26 cellular contexts compared by ENCODE assay signal in the genomic region with DNA sequence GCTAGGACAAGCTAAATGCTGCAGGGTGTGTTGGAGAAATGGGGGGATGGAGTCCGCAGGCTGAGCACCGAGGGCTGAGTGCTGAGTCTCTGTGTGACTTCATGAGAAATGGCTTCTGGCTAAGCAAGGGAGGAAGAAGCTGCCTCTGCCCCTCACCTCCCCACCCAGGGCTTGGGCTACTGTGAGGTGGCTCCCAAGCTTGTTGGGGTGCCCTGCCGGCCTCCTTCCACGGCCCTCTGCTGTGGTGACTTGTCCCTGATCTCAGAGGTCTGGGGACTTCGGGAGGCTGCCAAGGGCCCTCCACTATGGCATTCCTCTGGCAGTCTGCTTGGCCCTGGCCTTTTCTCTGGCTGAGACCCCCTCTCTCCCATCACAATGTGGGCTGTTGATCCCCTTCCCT.
"Had no signal": no experiment of that assay in that cellular context is flagged by ENCODE, and none has a peak within 500 bp of the region (broad histone marks: within the 10 kb centered on the region; RNA-seq: fewer than 3 reads in every experiment).

No MANE protein-coding gene starts in this region.

- H3K4me3 Mint-ChIP-seq: activated B cell treated with CpG ODN at 0.5 μM for 24 hours; activated CD8-positive, alpha-beta T cell treated with anti-CD3 and anti-CD28 coated beads for 36 hours; activated naive CD8-positive, alpha-beta T cell; activated T-cell treated with anti-CD3 and anti-CD28 coated beads, Interleukin-2, amount 50 U/mL, for 4 hours; activated T-helper 17 cell treated with anti-CD3 and anti-CD28 coated beads, Interleukin-2, amount 50 U/mL, for 72 hours; T-helper 17 cell; T-helper 2 cell treated with Interferon-gamma antibody and Interleukin-4, amounts not matched to agents 5 μg/mL and 100 μg/mL, for 36 hours had no signal

- H3K9me3 ChIP-seq: body of pancreas had no signal

- H3K27ac Mint-ChIP-seq: activated B cell treated with CpG ODN at 0.5 μM for 24 hours; activated CD8-positive, alpha-beta T cell treated with anti-CD3 and anti-CD28 coated beads for 36 hours; activated naive CD8-positive, alpha-beta T cell; activated T-helper 17 cell treated with anti-CD3 and anti-CD28 coated beads, Interleukin-2, amount 50 U/mL, for 72 hours; T-helper 17 cell; T-helper 2 cell treated with Interferon-gamma antibody and Interleukin-4, amounts not matched to agents 5 μg/mL and 100 μg/mL, for 36 hours had no signal

- H3K27me3 ChIP-seq: body of pancreas had no signal

- ATAC-seq: activated CD4-positive, CD25-positive, alpha-beta regulatory T cell treated with anti-CD3 and anti-CD28 coated beads, Interleukin-2, amount 50 U/mL, for 24 hours; activated CD8-positive, alpha-beta T cell treated with anti-CD3 and anti-CD28 coated beads for 36 hours; activated T-cell treated with anti-CD3 and anti-CD28 coated beads, Interleukin-2, amount 50 U/mL, for 4 hours; activated T-helper 17 cell treated with anti-CD3 and anti-CD28 coated beads, Interleukin-2, amount 50 U/mL, for 72 hours; body of pancreas; esophagus mucosa; T-helper 17 cell had no signal

- H3K9me3 Mint-ChIP-seq: activated B cell treated with CpG ODN at 0.5 μM for 24 hours; activated CD8-positive, alpha-beta T cell treated with anti-CD3 and anti-CD28 coated beads for 36 hours; activated T-cell treated with anti-CD3 and anti-CD28 coated beads, Interleukin-2, amount 50 U/mL, for 4 hours; activated T-helper 17 cell treated with anti-CD3 and anti-CD28 coated beads, Interleukin-2, amount 50 U/mL, for 72 hours; T-helper 2 cell treated with Interferon-gamma antibody and Interleukin-4, amounts not matched to agents 5 μg/mL and 100 μg/mL, for 36 hours had no signal

- H3K36me3 Mint-ChIP-seq: activated naive CD8-positive, alpha-beta T cell had no signal

- H3K4me1 Mint-ChIP-seq: activated B cell treated with CpG ODN at 0.5 μM for 24 hours; activated T-helper 17 cell treated with anti-CD3 and anti-CD28 coated beads, Interleukin-2, amount 50 U/mL, for 72 hours had no signal

- H3K27ac ChIP-seq: body of pancreas, WERI-Rb-1 had no signal

- H3K27me3 Mint-ChIP-seq: activated CD8-positive, alpha-beta T cell treated with anti-CD3 and anti-CD28 coated beads for 36 hours had no signal

- H3K36me3 ChIP-seq: WERI-Rb-1 had no signal

- H3K4me3 ChIP-seq: body of pancreas had no signal

- DNase-seq: activated B cell treated with CpG ODN at 0.5 μM for 24 hours; activated CD4-positive, alpha-beta T cell treated with anti-CD3 and anti-CD28 coated beads for 48 hours; activated CD4-positive, alpha-beta T cell treated with anti-CD3 and anti-CD28 coated beads, Interleukin-2, amount 50 U/mL, for 1 hour; activated CD4-positive, alpha-beta T cell treated with anti-CD3 and anti-CD28 coated beads, Interleukin-2, amount 50 U/mL, for 48 hours; activated CD8-positive, alpha-beta memory T cell treated with anti-CD3 and anti-CD28 coated beads for 24 hours; activated CD8-positive, alpha-beta T cell treated with anti-CD3 and anti-CD28 coated beads for 36 hours; activated effector memory CD4-positive, alpha-beta T cell treated with Interleukin-2 at 50 U/mL for 16 hours; activated gamma-delta T cell treated with Interleukin-2 at 50 U/mL for 16 hours; activated naive CD4-positive, alpha-beta T cell treated with anti-CD3 and anti-CD28 coated beads, Interleukin-2, amount 50 U/mL, for 16 hours; activated naive CD4-positive, alpha-beta T cell treated with Interleukin-2 at 50 U/mL for 16 hours; activated T-cell treated with anti-CD3 and anti-CD28 coated beads, Interleukin-2, amount 50 U/mL, for 4 hours; amniotic stem cell; aorta; body of pancreas; caudate nucleus; effector CD8-positive, alpha-beta T cell; foreskin fibroblast; T-helper 1 cell; T-helper 17 cell; T1000; WERI-Rb-1 had no signal
